In the genomic region with DNA sequence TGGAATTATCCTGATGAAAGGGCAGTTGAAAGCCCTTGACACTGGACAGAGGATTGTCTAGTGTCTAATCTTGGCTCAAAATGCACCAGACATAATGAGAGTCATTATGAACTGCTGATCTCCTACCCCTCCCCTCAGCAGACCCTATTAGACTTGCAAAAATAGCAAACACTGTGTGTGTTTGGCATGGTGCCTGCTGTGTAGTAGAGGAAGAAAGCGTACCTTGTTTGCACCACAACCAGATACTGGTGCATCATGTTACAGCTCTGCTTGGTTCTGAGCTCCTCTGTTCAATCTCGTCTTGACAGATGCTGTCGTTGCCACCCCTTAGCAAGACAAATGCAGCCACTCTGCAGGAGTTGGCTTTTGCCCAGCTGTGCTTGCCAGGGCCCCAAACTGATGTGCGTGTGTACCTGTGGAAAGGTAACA, we compare ENCODE assay signal across 9 cellular contexts.
A peak's percentile ranks its signal among the peaks of the same experiment; 100 is the strongest.
DNase-seq lines count a peak whose midpoint lies in the region.
"Had no signal": no experiment of that assay in that cellular context is flagged by ENCODE, and none has a peak within 500 bp of the region (broad histone marks: within the 10 kb centered on the region; RNA-seq: fewer than 3 reads in every experiment).

No MANE protein-coding gene starts in this region.

- H3K4me1 Mint-ChIP-seq in activated CD4-positive, alpha-beta T cell treated with anti-CD3 and anti-CD28 coated beads, Interleukin-2, amount 10 ng/mL, durations not matched to agents 24 days and 14 days: no peaks in the 10 kb centered on the region

- H3K27ac Mint-ChIP-seq in activated CD4-positive, alpha-beta T cell treated with anti-CD3 and anti-CD28 coated beads, Interleukin-2, amount 10 ng/mL, durations not matched to agents 24 days and 14 days: no peak overlapping the region

- DNase-seq in COLO829 (ENCODE audit: low spot score) (peak; percentile 52), NCI-H187 (lab: John Stamatoyannopoulos, UW) (peak; percentile 74 to 76), NCI-H748 treated with DMSO at 0.1 percent for 48 hours (lab: John Stamatoyannopoulos, UW) (peak; percentile 97), head of caudate nucleus (peak; percentile 5 to 94 (median 80)), AML-193 (lab: John Stamatoyannopoulos, UW) (no peak)
- DNase-seq in activated CD4-positive, alpha-beta T cell treated with anti-CD3 and anti-CD28 coated beads, Interleukin-2, amount 50 U/mL, for 48 hours: no peak
- DNase-seq in activated CD4-positive, alpha-beta T cell treated with anti-CD3 and anti-CD28 coated beads, Interleukin-2, amount 10 ng/mL, durations not matched to agents 24 days and 14 days: no peak
- DNase-seq in activated CD4-positive, CD25-positive, alpha-beta regulatory T cell treated with anti-CD3 and anti-CD28 coated beads, Interleukin-2, amount 50 U/mL, for 72 hours: no peak
- DNase-seq: PC-3 had no signal

- no peaks in the 10 kb centered on the region for H3K9me3 Mint-ChIP-seq in activated CD4-positive, alpha-beta T cell treated with anti-CD3 and anti-CD28 coated beads, Interleukin-2, amount 10 ng/mL, durations not matched to agents 24 days and 14 days

- intact Hi-C loops in head of caudate nucleus (cut with DNase I): no loop called here
- intact Hi-C loops in activated CD4-positive, alpha-beta T cell treated with anti-CD3 and anti-CD28 coated beads, Interleukin-2, amount 10 ng/mL, durations not matched to agents 24 days and 14 days (cut with micrococcal nuclease): no loop called here

- H3K36me3 Mint-ChIP-seq in activated CD4-positive, alpha-beta T cell treated with anti-CD3 and anti-CD28 coated beads, Interleukin-2, amount 10 ng/mL, durations not matched to agents 24 days and 14 days (ENCODE audit: low read depth): no peaks in the 10 kb centered on the region

- H3K27me3 Mint-ChIP-seq in activated CD4-positive, alpha-beta T cell treated with anti-CD3 and anti-CD28 coated beads, Interleukin-2, amount 10 ng/mL, durations not matched to agents 24 days and 14 days: no peaks in the 10 kb centered on the region

- H3K4me3 Mint-ChIP-seq in activated CD4-positive, alpha-beta T cell treated with anti-CD3 and anti-CD28 coated beads, Interleukin-2, amount 10 ng/mL, durations not matched to agents 24 days and 14 days: no peak overlapping the region

Comparison
In these comparisons a context has a peak if more than half of its experiments do, and no peak if none do; other contexts are left out.
1. DNase-seq: peak in COLO829 (single experiment), NCI-H187 (2 of 2), NCI-H748 treated with DMSO at 0.1 percent for 48 hours (single experiment) and head of caudate nucleus (42 of 42); none in activated CD4-positive, alpha-beta T cell treated with anti-CD3 and anti-CD28 coated beads, Interleukin-2, amount 50 U/mL, for 48 hours (0 of 2), AML-193 (0 of 2), activated CD4-positive, alpha-beta T cell treated with anti-CD3 and anti-CD28 coated beads, Interleukin-2, amount 10 ng/mL, durations not matched to agents 24 days and 14 days (single experiment) and activated CD4-positive, CD25-positive, alpha-beta regulatory T cell treated with anti-CD3 and anti-CD28 coated beads, Interleukin-2, amount 50 U/mL, for 72 hours (single experiment).